ENCODE assay signal across 8 cellular contexts in genomic region chr21:33588485-33589335, GRCh38. TPM values are rescaled to one million over a fixed set of nuclear protein-coding genes. Genes with fewer than 3 reads are reported as not detected.
A peak's percentile ranks its signal among the peaks of the same experiment; 100 is the strongest.
DNase-seq lines count a peak whose midpoint lies in the region; ATAC-seq and TF ChIP-seq lines count a peak whose summit lies in the region.

A gene with protein sequence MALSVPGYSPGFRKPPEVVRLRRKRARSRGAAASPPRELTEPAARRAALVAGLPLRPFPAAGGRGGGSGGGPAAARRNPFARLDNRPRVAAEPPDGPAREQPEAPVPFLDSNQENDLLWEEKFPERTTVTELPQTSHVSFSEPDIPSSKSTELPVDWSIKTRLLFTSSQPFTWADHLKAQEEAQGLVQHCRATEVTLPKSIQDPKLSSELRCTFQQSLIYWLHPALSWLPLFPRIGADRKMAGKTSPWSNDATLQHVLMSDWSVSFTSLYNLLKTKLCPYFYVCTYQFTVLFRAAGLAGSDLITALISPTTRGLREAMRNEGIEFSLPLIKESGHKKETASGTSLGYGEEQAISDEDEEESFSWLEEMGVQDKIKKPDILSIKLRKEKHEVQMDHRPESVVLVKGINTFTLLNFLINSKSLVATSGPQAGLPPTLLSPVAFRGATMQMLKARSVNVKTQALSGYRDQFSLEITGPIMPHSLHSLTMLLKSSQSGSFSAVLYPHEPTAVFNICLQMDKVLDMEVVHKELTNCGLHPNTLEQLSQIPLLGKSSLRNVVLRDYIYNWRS (minus strand): TSS chr21:33588684. CDS start chr21:33588641, 43 bp downstream.

- no peak for TF ChIP-seq CTCF in coronary artery (IDR thresholded peaks at IDR 0.05)

- H3K36me3 Mint-ChIP-seq in activated CD4-positive, alpha-beta T cell treated with anti-CD3 and anti-CD28 coated beads, Interleukin-2, amount 10 ng/mL, durations not matched to agents 24 days and 14 days (ENCODE audit: low read depth) = peaks cover 20% of the 10 kb centered on the region

- no peaks in the 10 kb centered on the region for H3K9me3 Mint-ChIP-seq in activated CD4-positive, alpha-beta T cell treated with anti-CD3 and anti-CD28 coated beads, Interleukin-2, amount 10 ng/mL, durations not matched to agents 24 days and 14 days

- H3K27me3 ChIP-seq in BLaER1 = no peaks in the 10 kb centered on the region

- peak; percentile 94 for DNase-seq in GM19238 (ENCODE audit: insufficient read length, low spot score)
- peak; percentile 6 for DNase-seq in NCI-H524 treated with DMSO at 0.1 percent for 48 hours (lab: John Stamatoyannopoulos, UW)
- peak; percentile 98 for DNase-seq in activated CD4-positive, alpha-beta T cell treated with anti-CD3 and anti-CD28 coated beads, Interleukin-2, amount 10 ng/mL, durations not matched to agents 24 days and 14 days
- DNase-seq in coronary artery (ENCODE audit: low spot score) = peak; percentile 94
- DNase-seq in left colon = peak; percentile 86 to 91
- DNase-seq in stimulated activated CD4-positive, alpha-beta T cell treated with anti-CD3 and anti-CD28 coated beads, Interleukin-1b, Interleukin-23, amount 100 ng/mL, for 48 hours = peak; percentile 83

- H3K4me2 ChIP-seq in BLaER1 = peak within 1 kb of the TSS; percentile 95

- H3K36me3 ChIP-seq in BLaER1 = peaks cover 17% of the 10 kb centered on the region; the same call in 1 of the 2 replicates

- peak within 1 kb of the TSS; percentile 96 for H3K4me3 Mint-ChIP-seq in activated CD4-positive, alpha-beta T cell treated with anti-CD3 and anti-CD28 coated beads, Interleukin-2, amount 10 ng/mL, durations not matched to agents 24 days and 14 days

- peak within 1 kb of the TSS; percentile 88 for H3K9ac ChIP-seq in BLaER1

- peak within 1 kb of the TSS; percentile 79 for H3K27ac ChIP-seq in BLaER1
- H3K27ac ChIP-seq in coronary artery = peak within 1 kb of the TSS; percentile 87 to 94

- H4K20me1 ChIP-seq in BLaER1 = no peaks in the 10 kb centered on the region

- no peaks in the 10 kb centered on the region for H3K9me3 ChIP-seq in BLaER1

- H3K27me3 Mint-ChIP-seq in activated CD4-positive, alpha-beta T cell treated with anti-CD3 and anti-CD28 coated beads, Interleukin-2, amount 10 ng/mL, durations not matched to agents 24 days and 14 days = no peaks in the 10 kb centered on the region

- intact Hi-C loops in activated CD4-positive, alpha-beta T cell treated with anti-CD3 and anti-CD28 coated beads, Interleukin-2, amount 10 ng/mL, durations not matched to agents 24 days and 14 days (cut with micrococcal nuclease) = loop anchor here (1.0 to 5.0 kb wide), 4 partner anchors 16 to 96 kb away; partner anchors contain the start of genes CRYZL1, DNAJC28 and GART
- intact Hi-C loops in left colon (cut with DNase I, micrococcal nuclease) = no loop called here

- H3K4me1 ChIP-seq in BLaER1 = peaks cover 22% of the 10 kb centered on the region

- H3K27ac Mint-ChIP-seq in activated CD4-positive, alpha-beta T cell treated with anti-CD3 and anti-CD28 coated beads, Interleukin-2, amount 10 ng/mL, durations not matched to agents 24 days and 14 days = peak within 1 kb of the TSS; percentile 87

- H3K4me3 ChIP-seq in BLaER1 (peak within 1 kb of the TSS; percentile 85), coronary artery (peak within 1 kb of the TSS; percentile 91)

- ATAC-seq in HG03439 (IDR thresholded peaks at IDR 0.05; ENCODE audit: unreplicated experiment) (peak; percentile 91), left colon (peak; percentile 95)

- H3K4me1 Mint-ChIP-seq in activated CD4-positive, alpha-beta T cell treated with anti-CD3 and anti-CD28 coated beads, Interleukin-2, amount 10 ng/mL, durations not matched to agents 24 days and 14 days = peaks cover 18% of the 10 kb centered on the region

RNA-seq across cellular contexts. Expression of the gene that starts here (rescaled TPM):
- 42.6 and 42.7 TPM in 2 replicates for total RNA-seq in activated CD4-positive, alpha-beta T cell treated with anti-CD3 and anti-CD28 coated beads, Interleukin-2, amount 10 ng/mL, durations not matched to agents 24 days and 14 days
- 1 to 10 TPM; 7.3 to 7.6 TPM for total RNA-seq in left colon

Comparison
In these comparisons a context has a peak if more than half of its experiments do, and no peak if none do; other contexts are left out.
1. Peak in every context shown above with its lines: DNase-seq, ATAC-seq, H3K4me3 ChIP-seq and H3K27ac ChIP-seq.
2. DNase-seq: peak in every context shown above with its lines; median percentile 98 in activated CD4-positive, alpha-beta T cell treated with anti-CD3 and anti-CD28 coated beads, Interleukin-2, amount 10 ng/mL, durations not matched to agents 24 days and 14 days; 94 in GM19238; 94 in coronary artery; 88 in left colon; 83 in stimulated activated CD4-positive, alpha-beta T cell treated with anti-CD3 and anti-CD28 coated beads, Interleukin-1b, Interleukin-23, amount 100 ng/mL, for 48 hours; 6 in NCI-H524 treated with DMSO at 0.1 percent for 48 hours.